1 cellular context compared by ENCODE assay signal in the genomic region with DNA sequence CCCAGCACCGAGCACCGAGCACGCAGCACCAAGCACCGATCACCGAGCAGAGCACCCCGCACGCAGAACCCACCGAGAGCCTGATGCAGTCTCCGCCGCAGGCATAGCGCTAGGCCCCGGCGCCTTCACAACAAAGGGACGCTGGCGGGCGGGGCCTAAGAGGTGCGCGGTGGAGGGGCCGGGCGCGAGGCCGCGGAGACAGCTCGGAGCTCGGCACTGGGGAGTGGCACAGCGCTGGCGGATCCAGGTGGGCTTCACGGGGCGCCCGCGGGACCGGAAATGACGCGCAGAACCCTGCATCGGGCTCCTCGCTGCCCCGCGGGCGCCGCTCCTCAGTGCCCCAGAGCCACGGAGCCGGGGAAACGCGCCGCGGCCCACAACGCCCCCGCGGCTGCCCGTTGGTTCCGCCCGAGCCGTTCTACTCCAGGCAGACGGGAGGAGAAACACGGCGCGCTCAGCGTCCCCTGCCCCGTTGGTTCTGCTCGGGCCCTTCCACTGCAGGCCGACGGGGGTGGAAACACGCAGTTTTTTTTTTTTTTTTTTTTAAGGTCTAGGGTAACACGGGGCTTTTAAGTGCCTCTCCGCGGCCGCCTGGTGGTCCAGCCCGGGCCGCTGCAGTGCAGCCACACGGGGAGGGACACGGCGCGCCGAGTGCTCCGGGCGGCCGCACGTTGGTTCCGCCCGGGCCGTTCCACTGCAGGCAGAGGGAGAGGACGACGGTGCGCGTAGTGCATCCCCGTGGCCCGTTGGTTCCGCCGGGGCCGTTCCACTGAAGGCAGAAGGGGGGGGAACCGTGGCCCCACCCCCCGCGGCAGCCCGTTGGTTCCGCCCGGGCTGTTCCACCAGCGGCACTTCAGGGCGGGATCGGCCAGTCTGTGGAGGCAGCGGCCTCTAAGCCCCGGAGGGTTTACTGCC.
A peak's percentile ranks its signal among the peaks of the same experiment; 100 is the strongest.
TF ChIP-seq lines count a peak whose summit lies in the region.

No MANE protein-coding gene starts in this region.

TF ChIP-seq in GM12878, 131 proteins besides CTCF, POLR2A, EP300 and RAD21:
- TF ChIP-seq SREBF1 (IDR thresholded peaks at IDR 0.05; ENCODE audit: low read length): peak; percentile 96
- 0 out of 2 replicates have a peak, but pooled peaks have one; percentile 26 for TF ChIP-seq NFIC (IDR thresholded peaks at IDR 0.05; ENCODE audit: low read depth, low read length)
- TF ChIP-seq BRCA1 (IDR thresholded peaks at IDR 0.05; ENCODE audit: low read depth, low read length): 0 out of 2 replicates have a peak, but pooled peaks have one; percentile 38
- TF ChIP-seq SIX5 (IDR thresholded peaks at IDR 0.05; ENCODE audit: low read depth, low read length, severe bottlenecking): peak; percentile 60
- peak; percentile 99 for TF ChIP-seq ATF7 (IDR thresholded peaks at IDR 0.05; ENCODE audit: low read depth)
- TF ChIP-seq ZNF384 (IDR thresholded peaks at IDR 0.05; ENCODE audit: borderline replicate concordance, low read depth, low read length): 0 out of 2 replicates have a peak, but pooled peaks have one; percentile 54
- TF ChIP-seq, protein P1, sequence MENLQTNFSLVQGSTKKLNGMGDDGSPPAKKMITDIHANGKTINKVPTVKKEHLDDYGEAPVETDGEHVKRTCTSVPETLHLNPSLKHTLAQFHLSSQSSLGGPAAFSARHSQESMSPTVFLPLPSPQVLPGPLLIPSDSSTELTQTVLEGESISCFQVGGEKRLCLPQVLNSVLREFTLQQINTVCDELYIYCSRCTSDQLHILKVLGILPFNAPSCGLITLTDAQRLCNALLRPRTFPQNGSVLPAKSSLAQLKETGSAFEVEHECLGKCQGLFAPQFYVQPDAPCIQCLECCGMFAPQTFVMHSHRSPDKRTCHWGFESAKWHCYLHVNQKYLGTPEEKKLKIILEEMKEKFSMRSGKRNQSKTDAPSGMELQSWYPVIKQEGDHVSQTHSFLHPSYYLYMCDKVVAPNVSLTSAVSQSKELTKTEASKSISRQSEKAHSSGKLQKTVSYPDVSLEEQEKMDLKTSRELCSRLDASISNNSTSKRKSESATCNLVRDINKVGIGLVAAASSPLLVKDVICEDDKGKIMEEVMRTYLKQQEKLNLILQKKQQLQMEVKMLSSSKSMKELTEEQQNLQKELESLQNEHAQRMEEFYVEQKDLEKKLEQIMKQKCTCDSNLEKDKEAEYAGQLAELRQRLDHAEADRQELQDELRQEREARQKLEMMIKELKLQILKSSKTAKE (IDR thresholded peaks at IDR 0.05; ENCODE audit: low read depth, poor library complexity, severe bottlenecking): peak; percentile 90
- TF ChIP-seq FOXK2 (IDR thresholded peaks at IDR 0.05): peak; percentile 97
- peak; percentile 95 for TF ChIP-seq CHD1 (IDR thresholded peaks at IDR 0.05; ENCODE audit: low read depth, low read length)
- TF ChIP-seq, protein P2, sequence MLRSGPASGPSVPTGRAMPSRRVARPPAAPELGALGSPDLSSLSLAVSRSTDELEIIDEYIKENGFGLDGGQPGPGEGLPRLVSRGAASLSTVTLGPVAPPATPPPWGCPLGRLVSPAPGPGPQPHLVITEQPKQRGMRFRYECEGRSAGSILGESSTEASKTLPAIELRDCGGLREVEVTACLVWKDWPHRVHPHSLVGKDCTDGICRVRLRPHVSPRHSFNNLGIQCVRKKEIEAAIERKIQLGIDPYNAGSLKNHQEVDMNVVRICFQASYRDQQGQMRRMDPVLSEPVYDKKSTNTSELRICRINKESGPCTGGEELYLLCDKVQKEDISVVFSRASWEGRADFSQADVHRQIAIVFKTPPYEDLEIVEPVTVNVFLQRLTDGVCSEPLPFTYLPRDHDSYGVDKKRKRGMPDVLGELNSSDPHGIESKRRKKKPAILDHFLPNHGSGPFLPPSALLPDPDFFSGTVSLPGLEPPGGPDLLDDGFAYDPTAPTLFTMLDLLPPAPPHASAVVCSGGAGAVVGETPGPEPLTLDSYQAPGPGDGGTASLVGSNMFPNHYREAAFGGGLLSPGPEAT (IDR thresholded peaks at IDR 0.05; ENCODE audit: low read depth): peak; percentile 82
- peak; percentile 96 for TF ChIP-seq JUND (IDR thresholded peaks at IDR 0.05; ENCODE audit: low read depth, low read length)
- TF ChIP-seq BHLHE40 (IDR thresholded peaks at IDR 0.05; ENCODE audit: borderline replicate concordance in 1 of 2, low read depth in 2 of 2, low read length in 1 of 2): peak; percentile 80 to 97
- TF ChIP-seq NBN (IDR thresholded peaks at IDR 0.05): peak; percentile 81
- TF ChIP-seq, protein P3, sequence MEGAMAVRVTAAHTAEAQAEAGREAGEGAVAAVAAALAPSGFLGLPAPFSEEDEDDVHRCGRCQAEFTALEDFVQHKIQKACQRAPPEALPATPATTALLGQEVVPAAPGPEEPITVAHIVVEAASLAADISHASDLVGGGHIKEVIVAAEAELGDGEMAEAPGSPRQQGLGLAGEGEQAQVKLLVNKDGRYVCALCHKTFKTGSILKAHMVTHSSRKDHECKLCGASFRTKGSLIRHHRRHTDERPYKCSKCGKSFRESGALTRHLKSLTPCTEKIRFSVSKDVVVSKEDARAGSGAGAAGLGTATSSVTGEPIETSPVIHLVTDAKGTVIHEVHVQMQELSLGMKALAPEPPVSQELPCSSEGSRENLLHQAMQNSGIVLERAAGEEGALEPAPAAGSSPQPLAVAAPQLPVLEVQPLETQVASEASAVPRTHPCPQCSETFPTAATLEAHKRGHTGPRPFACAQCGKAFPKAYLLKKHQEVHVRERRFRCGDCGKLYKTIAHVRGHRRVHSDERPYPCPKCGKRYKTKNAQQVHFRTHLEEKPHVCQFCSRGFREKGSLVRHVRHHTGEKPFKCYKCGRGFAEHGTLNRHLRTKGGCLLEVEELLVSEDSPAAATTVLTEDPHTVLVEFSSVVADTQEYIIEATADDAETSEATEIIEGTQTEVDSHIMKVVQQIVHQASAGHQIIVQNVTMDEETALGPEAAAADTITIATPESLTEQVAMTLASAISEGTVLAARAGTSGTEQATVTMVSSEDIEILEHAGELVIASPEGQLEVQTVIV (IDR thresholded peaks at IDR 0.05; ENCODE audit: borderline replicate concordance, partially characterized antibody): peak; percentile 46
- peak; percentile 98 for TF ChIP-seq KLF5 (IDR thresholded peaks at IDR 0.05; ENCODE audit: partially characterized antibody)
- 0 out of 2 replicates have a peak, but pooled peaks have one; percentile 45 for TF ChIP-seq ZNF207 (IDR thresholded peaks at IDR 0.05; ENCODE audit: borderline replicate concordance)
- peak; percentile 43 for TF ChIP-seq CREM (IDR thresholded peaks at IDR 0.05; ENCODE audit: low read depth)
- TF ChIP-seq SP1 (IDR thresholded peaks at IDR 0.05; ENCODE audit: low read depth, low read length): peak; percentile 67
- TF ChIP-seq, protein P4, sequence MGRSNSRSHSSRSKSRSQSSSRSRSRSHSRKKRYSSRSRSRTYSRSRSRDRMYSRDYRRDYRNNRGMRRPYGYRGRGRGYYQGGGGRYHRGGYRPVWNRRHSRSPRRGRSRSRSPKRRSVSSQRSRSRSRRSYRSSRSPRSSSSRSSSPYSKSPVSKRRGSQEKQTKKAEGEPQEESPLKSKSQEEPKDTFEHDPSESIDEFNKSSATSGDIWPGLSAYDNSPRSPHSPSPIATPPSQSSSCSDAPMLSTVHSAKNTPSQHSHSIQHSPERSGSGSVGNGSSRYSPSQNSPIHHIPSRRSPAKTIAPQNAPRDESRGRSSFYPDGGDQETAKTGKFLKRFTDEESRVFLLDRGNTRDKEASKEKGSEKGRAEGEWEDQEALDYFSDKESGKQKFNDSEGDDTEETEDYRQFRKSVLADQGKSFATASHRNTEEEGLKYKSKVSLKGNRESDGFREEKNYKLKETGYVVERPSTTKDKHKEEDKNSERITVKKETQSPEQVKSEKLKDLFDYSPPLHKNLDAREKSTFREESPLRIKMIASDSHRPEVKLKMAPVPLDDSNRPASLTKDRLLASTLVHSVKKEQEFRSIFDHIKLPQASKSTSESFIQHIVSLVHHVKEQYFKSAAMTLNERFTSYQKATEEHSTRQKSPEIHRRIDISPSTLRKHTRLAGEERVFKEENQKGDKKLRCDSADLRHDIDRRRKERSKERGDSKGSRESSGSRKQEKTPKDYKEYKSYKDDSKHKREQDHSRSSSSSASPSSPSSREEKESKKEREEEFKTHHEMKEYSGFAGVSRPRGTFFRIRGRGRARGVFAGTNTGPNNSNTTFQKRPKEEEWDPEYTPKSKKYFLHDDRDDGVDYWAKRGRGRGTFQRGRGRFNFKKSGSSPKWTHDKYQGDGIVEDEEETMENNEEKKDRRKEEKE (IDR thresholded peaks at IDR 0.05): peak; percentile 90
